In the genomic region with DNA sequence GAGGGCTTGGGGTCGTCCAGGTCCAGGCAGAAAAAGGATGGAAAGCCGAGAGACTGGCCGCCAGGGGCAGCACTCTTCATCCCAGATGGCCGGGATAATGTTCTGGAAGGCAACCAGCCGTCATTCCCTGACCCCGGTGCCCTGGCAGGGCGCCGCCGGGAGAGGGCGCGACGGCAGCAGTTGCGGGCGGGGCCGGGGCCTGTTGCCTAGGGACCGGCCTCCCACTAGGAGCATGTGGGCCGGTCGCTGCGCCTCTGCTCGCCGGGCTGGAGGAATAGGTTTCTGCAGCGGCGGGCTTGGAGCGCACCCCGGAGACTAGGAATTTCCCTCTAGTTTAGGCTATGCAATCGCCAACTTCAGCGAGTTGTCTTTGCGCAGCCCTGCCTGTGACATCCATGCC, we compare ENCODE assay signal across 9 cellular contexts. TPM values are rescaled to one million over a fixed set of nuclear protein-coding genes. Genes with fewer than 3 reads are reported as not detected.
A peak's percentile ranks its signal among the peaks of the same experiment; 100 is the strongest.
DNase-seq lines count a peak whose midpoint lies in the region; ATAC-seq and TF ChIP-seq lines count a peak whose summit lies in the region.
"Had no signal": no experiment of that assay in that cellular context is flagged by ENCODE, and none has a peak within 500 bp of the region (broad histone marks: within the 10 kb centered on the region; RNA-seq: fewer than 3 reads in every experiment).

No MANE protein-coding gene starts in this region.

- H3K79me2 ChIP-seq in smooth muscle cell (ENCODE audit: low read depth) = no peaks in the 10 kb centered on the region

- ATAC-seq in GM18907 (IDR thresholded peaks at IDR 0.05; ENCODE audit: unreplicated experiment) (no peak), HG02885 (IDR thresholded peaks at IDR 0.05; ENCODE audit: poor library complexity, unreplicated experiment) (no peak)

- no peaks in the 10 kb centered on the region for H3K36me3 ChIP-seq in smooth muscle cell (ENCODE audit: low read depth)

- H2AFZ ChIP-seq in smooth muscle cell (ENCODE audit: low read depth) = no peak overlapping the region

- H3K27me3 ChIP-seq in smooth muscle cell (ENCODE audit: low read depth) = no peaks in the 10 kb centered on the region

- peaks cover 7% of the 10 kb centered on the region for H3K27me3 Mint-ChIP-seq in brain
- H3K27me3 Mint-ChIP-seq in activated naive CD8-positive, alpha-beta T cell treated with anti-CD3 and anti-CD28 coated beads for 36 hours = no peaks in the 10 kb centered on the region

- H3K9ac ChIP-seq in smooth muscle cell (ENCODE audit: low read depth) = no peak overlapping the region
- H3K9ac ChIP-seq: KMS-11 had no signal

- peak overlapping the region; percentile 69 for H3K4me2 ChIP-seq in smooth muscle cell
- H3K4me2 ChIP-seq: KMS-11 had no signal

- TF ChIP-seq CTCF in brain (conservative IDR thresholded peaks at IDR 0.05) (peak; percentile 57 to 78), smooth muscle cell (IDR thresholded peaks at IDR 0.05; ENCODE audit: borderline replicate concordance, insufficient read depth, poor library complexity, severe bottlenecking) (peak; percentile 89)

- peaks cover 3% of the 10 kb centered on the region for H3K4me1 ChIP-seq in smooth muscle cell (ENCODE audit: low read depth)

- H4K20me1 ChIP-seq in smooth muscle cell (ENCODE audit: low read depth) = no peaks in the 10 kb centered on the region

- no peak overlapping the region for H3K27ac ChIP-seq in smooth muscle cell (ENCODE audit: low read depth)
- H3K27ac ChIP-seq: KMS-11 had no signal

- no peaks in the 10 kb centered on the region for H3K9me3 ChIP-seq in smooth muscle cell (replicated peaks; ENCODE audit: low read depth)

- no peaks in the 10 kb centered on the region for H3K9me3 Mint-ChIP-seq in brain
- H3K9me3 Mint-ChIP-seq in activated naive CD8-positive, alpha-beta T cell treated with anti-CD3 and anti-CD28 coated beads for 36 hours = no peaks in the 10 kb centered on the region

- H3K4me3 ChIP-seq in smooth muscle cell = no peak overlapping the region

- H3K4me1 Mint-ChIP-seq in brain = peaks cover 14% of the 10 kb centered on the region
- no peaks in the 10 kb centered on the region for H3K4me1 Mint-ChIP-seq in activated naive CD8-positive, alpha-beta T cell treated with anti-CD3 and anti-CD28 coated beads for 36 hours

- WGBS in smooth muscle cell (ENCODE audit: low lambda C conversion rate) = 4% methylated on average over 25 of the region's 28 CpGs

- H3K4me3 Mint-ChIP-seq in brain = peak overlapping the region in 1 of 5 experiments; percentile 54
- H3K4me3 Mint-ChIP-seq in activated naive CD8-positive, alpha-beta T cell treated with anti-CD3 and anti-CD28 coated beads for 36 hours = no peak overlapping the region

- H3K27ac Mint-ChIP-seq in brain = peak overlapping the region in 1 of 5 experiments; percentile 80
- no peak overlapping the region for H3K27ac Mint-ChIP-seq in activated naive CD8-positive, alpha-beta T cell treated with anti-CD3 and anti-CD28 coated beads for 36 hours

- H3K36me3 Mint-ChIP-seq in brain = no peaks in the 10 kb centered on the region
- H3K36me3 Mint-ChIP-seq in activated naive CD8-positive, alpha-beta T cell treated with anti-CD3 and anti-CD28 coated beads for 36 hours = no peaks in the 10 kb centered on the region

- no peaks in the 10 kb centered on the region for H3F3A ChIP-seq in smooth muscle cell (ENCODE audit: low read depth)

- DNase-seq in H4 (ENCODE audit: low spot score) = peak; percentile 47
- DNase-seq in iPS-NIHi7 (ENCODE audit: extremely low spot score) = peak; percentile 98
- peak; percentile 51 for DNase-seq in smooth muscle cell (lab: John Stamatoyannopoulos, UW; ENCODE audit: unreplicated experiment)
- DNase-seq in activated CD4-positive, alpha-beta T cell treated with anti-CD3 and anti-CD28 coated beads, Interleukin-2, amount 50 U/mL, for 1 hour = no peak
- no peak for DNase-seq in activated naive CD8-positive, alpha-beta T cell treated with anti-CD3 and anti-CD28 coated beads for 36 hours

RNA-seq across cellular contexts. Expression of a gene that starts 11.0 kb away (rescaled TPM):
- total RNA-seq in H4 (2014; rRNA removed; shearing (Covaris generic)) = not detected in 2 replicates
- not detected for polyA plus RNA-seq in brain (ENCODE audit: insufficient read depth, low read depth, low replicate concordance)
- not detected in 2 replicates for total RNA-seq in smooth muscle cell
- polyA plus RNA-seq in smooth muscle cell = not detected in 2 replicates
- not detected for total RNA-seq in activated naive CD8-positive, alpha-beta T cell treated with anti-CD3 and anti-CD28 coated beads for 36 hours

Comparison
In these comparisons a context has a peak if more than half of its experiments do, and no peak if none do; other contexts are left out.
1. DNase-seq: peak in H4 (single experiment), iPS-NIHi7 (single experiment) and smooth muscle cell (single experiment); none in activated CD4-positive, alpha-beta T cell treated with anti-CD3 and anti-CD28 coated beads, Interleukin-2, amount 50 U/mL, for 1 hour (single experiment) and activated naive CD8-positive, alpha-beta T cell treated with anti-CD3 and anti-CD28 coated beads for 36 hours (single experiment).